In the genomic region with DNA sequence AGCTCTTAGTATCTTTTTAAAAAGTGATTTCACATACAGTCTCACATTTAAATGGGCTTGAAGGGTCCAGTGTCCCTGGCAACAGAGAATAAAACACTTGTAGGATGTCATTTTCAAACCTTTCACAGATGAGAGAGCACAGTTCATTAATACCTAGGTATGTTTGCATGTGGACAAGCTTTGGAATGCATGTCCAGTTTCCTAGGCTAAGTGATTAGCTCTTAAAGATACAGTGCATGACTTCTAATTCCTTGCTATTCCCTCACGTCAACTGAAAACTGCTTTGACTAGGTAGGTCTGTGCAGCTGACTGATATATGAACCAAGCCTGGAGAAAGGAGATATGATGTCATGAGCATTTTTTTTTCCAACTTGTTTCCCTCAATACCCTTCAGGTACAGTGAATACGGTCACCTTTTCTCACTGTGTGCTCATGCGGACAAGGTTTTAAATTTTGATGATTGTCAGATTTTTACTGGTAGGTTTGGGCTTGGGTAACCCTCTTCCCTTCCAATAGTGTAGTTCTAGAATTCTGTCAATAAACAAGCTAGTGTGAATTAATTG, we compare ENCODE assay signal across 12 cellular contexts. TPM values are rescaled to one million over a fixed set of nuclear protein-coding genes. Genes with fewer than 3 reads are reported as not detected.
DNase-seq lines count a peak whose midpoint lies in the region; ATAC-seq lines count a peak whose summit lies in the region.
"Had no signal": no experiment of that assay in that cellular context is flagged by ENCODE, and none has a peak within 500 bp of the region (broad histone marks: within the 10 kb centered on the region; RNA-seq: fewer than 3 reads in every experiment).

No MANE protein-coding gene starts in this region.

- POLR2A ChIA-PET in CD4-positive, alpha-beta memory T cell (lab: Charles Lee; ENCODE audit: partially characterized antibody), result interaction anchor here (1.0 to 5.1 kb wide), 8 partner anchors 20 to 1032 kb away, joined by 3 to 31 read pairs (median 4); a partner anchor contains a TSS
- POLR2A ChIA-PET in activated CD4-positive, alpha-beta memory T cell treated with anti-CD3 and anti-CD28 coated beads, Interleukin-2, amount 10 ng/mL, durations not matched to agents 7 days and 5 days (lab: Charles Lee), result interaction anchor here (0.7 to 2.9 kb wide), 17 partner anchors 11 to 197 kb away, joined by 3 to 38 read pairs (median 5); a partner anchor contains a TSS
- POLR2A ChIA-PET in naive thymus-derived CD4-positive, alpha-beta T cell (lab: Charles Lee), result interaction anchor here (0.5 to 2.7 kb wide), 8 partner anchors 27 to 115 kb away, joined by 3 to 14 read pairs (median 4); a partner anchor contains a TSS

- H3K4me3 Mint-ChIP-seq in CD4-positive, alpha-beta memory T cell, result peak overlapping the region in 5 of 8 donors; percentile 7 to 92 (median 71)
- peak overlapping the region; percentile 21 for H3K4me3 Mint-ChIP-seq in activated CD4-positive, alpha-beta memory T cell treated with anti-CD3 and anti-CD28 coated beads, Interleukin-2, amount 10 ng/mL, durations not matched to agents 7 days and 5 days
- H3K4me3 Mint-ChIP-seq in naive thymus-derived CD4-positive, alpha-beta T cell, result peak overlapping the region in 8 of 10 donors; percentile 42 to 85 (median 60)
- H3K4me3 Mint-ChIP-seq: GM23338 had no signal

- no peaks in the 10 kb centered on the region for H3K9me3 ChIP-seq in CD4-positive, alpha-beta memory T cell (ENCODE audit: control insufficient read depth in 1 of 2, low read length in 2 of 2)
- H3K9me3 ChIP-seq in naive thymus-derived CD4-positive, alpha-beta T cell (ENCODE audit: control insufficient read depth in 2 of 3, low read length in 3 of 3), result no peaks in the 10 kb centered on the region

- CTCF ChIA-PET in CD4-positive, alpha-beta memory T cell (lab: Charles Lee; ENCODE audit: partially characterized antibody), result interaction anchor here (0.7 to 7.1 kb wide), 6 partner anchors 12 to 264 kb away, joined by 3 to 63 read pairs (median 6); a partner anchor contains a TSS
- CTCF ChIA-PET in activated CD4-positive, alpha-beta memory T cell treated with anti-CD3 and anti-CD28 coated beads, Interleukin-2, amount 10 ng/mL, durations not matched to agents 7 days and 5 days (lab: Charles Lee), result interaction anchor here (0.9 to 2.7 kb wide), 10 partner anchors 11 to 271 kb away, joined by 3 to 48 read pairs (median 5); a partner anchor contains a TSS
- CTCF ChIA-PET in naive thymus-derived CD4-positive, alpha-beta T cell (lab: Charles Lee), result interaction anchor here (1.0 to 2.7 kb wide), 2 partner anchors 11 to 75 kb away, joined by 3 to 8 read pairs; no protein-coding TSS in a partner anchor

- intact Hi-C loops in CD4-positive, alpha-beta memory T cell (cut with micrococcal nuclease), result no loop called here
- intact Hi-C loops in naive thymus-derived CD4-positive, alpha-beta T cell (cut with micrococcal nuclease), result loop anchor here (1.0 to 5.0 kb wide), 9 partner anchors 11 to 193 kb away; a partner anchor contains a TSS

- peaks cover 27% of the 10 kb centered on the region for H3K4me1 ChIP-seq in CD4-positive, alpha-beta memory T cell (ENCODE audit: insufficient read depth, low read length)
- H3K4me1 ChIP-seq in naive thymus-derived CD4-positive, alpha-beta T cell (ENCODE audit: control insufficient read depth in 2 of 2, insufficient read depth in 2 of 2, low read length in 2 of 2), result peaks cover 20 to 31% of the 10 kb centered on the region in 2 donors

- H3K4me3 ChIP-seq in CD4-positive, alpha-beta memory T cell (ENCODE audit: low read length in 2 of 2), result no peak overlapping the region
- no peak overlapping the region for H3K4me3 ChIP-seq in naive thymus-derived CD4-positive, alpha-beta T cell (ENCODE audit: low read length)
- H3K4me3 ChIP-seq: GM23338 had no signal

- H3K27me3 ChIP-seq in CD4-positive, alpha-beta memory T cell (ENCODE audit: insufficient read depth, low read length), result no peaks in the 10 kb centered on the region
- no peaks in the 10 kb centered on the region for H3K27me3 ChIP-seq in naive thymus-derived CD4-positive, alpha-beta T cell (ENCODE audit: control insufficient read depth in 2 of 2, insufficient read depth in 2 of 2, low read length in 2 of 2)

- ATAC-seq in GM19452 (IDR thresholded peaks at IDR 0.05; ENCODE audit: unreplicated experiment) (peak; percentile 29), GM19397 (IDR thresholded peaks at IDR 0.05; ENCODE audit: unreplicated experiment) (no peak)
- no peak for ATAC-seq in naive thymus-derived CD4-positive, alpha-beta T cell
- ATAC-seq: GM23338 had no signal

- no peaks in the 10 kb centered on the region for H3K27me3 Mint-ChIP-seq in CD4-positive, alpha-beta memory T cell
- H3K27me3 Mint-ChIP-seq in activated CD4-positive, alpha-beta memory T cell treated with anti-CD3 and anti-CD28 coated beads, Interleukin-2, amount 10 ng/mL, durations not matched to agents 7 days and 5 days, result no peaks in the 10 kb centered on the region
- H3K27me3 Mint-ChIP-seq in naive thymus-derived CD4-positive, alpha-beta T cell, result no peaks in the 10 kb centered on the region

- H3K27ac ChIP-seq in CD4-positive, alpha-beta memory T cell (ENCODE audit: low read depth, low read length), result peak overlapping the region; percentile 4
- no peak overlapping the region for H3K27ac ChIP-seq in naive thymus-derived CD4-positive, alpha-beta T cell (ENCODE audit: low read depth, low read length)

- peak overlapping the region in 5 of 7 donors; percentile 2 to 96 (median 73) for H3K27ac Mint-ChIP-seq in CD4-positive, alpha-beta memory T cell
- H3K27ac Mint-ChIP-seq in activated CD4-positive, alpha-beta memory T cell treated with anti-CD3 and anti-CD28 coated beads, Interleukin-2, amount 10 ng/mL, durations not matched to agents 7 days and 5 days, result peak overlapping the region; percentile 83
- H3K27ac Mint-ChIP-seq in naive thymus-derived CD4-positive, alpha-beta T cell, result peak overlapping the region; percentile 63 to 98 (median 90)
- H3K27ac Mint-ChIP-seq: GM23338 had no signal

- H3K4me1 Mint-ChIP-seq in CD4-positive, alpha-beta memory T cell, result peaks cover 32 to 64% (median 46%) of the 10 kb centered on the region in 4 donors
- peaks cover 34% of the 10 kb centered on the region for H3K4me1 Mint-ChIP-seq in activated CD4-positive, alpha-beta memory T cell treated with anti-CD3 and anti-CD28 coated beads, Interleukin-2, amount 10 ng/mL, durations not matched to agents 7 days and 5 days
- peaks cover 16 to 74% (median 56%) of the 10 kb centered on the region in 7 donors for H3K4me1 Mint-ChIP-seq in naive thymus-derived CD4-positive, alpha-beta T cell
- H3K4me1 Mint-ChIP-seq: GM23338 had no signal

- peaks cover 0 to 2% (median 0%) of the 10 kb centered on the region in 8 donors for H3K9me3 Mint-ChIP-seq in CD4-positive, alpha-beta memory T cell
- peaks cover 4% of the 10 kb centered on the region for H3K9me3 Mint-ChIP-seq in activated CD4-positive, alpha-beta memory T cell treated with anti-CD3 and anti-CD28 coated beads, Interleukin-2, amount 10 ng/mL, durations not matched to agents 7 days and 5 days
- H3K9me3 Mint-ChIP-seq in naive thymus-derived CD4-positive, alpha-beta T cell, result peaks cover 0 to 5% (median 0%) of the 10 kb centered on the region in 11 donors

- peaks cover 56 to 61% of the 10 kb centered on the region in 2 donors for H3K36me3 Mint-ChIP-seq in CD4-positive, alpha-beta memory T cell
- peaks cover 78% of the 10 kb centered on the region for H3K36me3 Mint-ChIP-seq in activated CD4-positive, alpha-beta memory T cell treated with anti-CD3 and anti-CD28 coated beads, Interleukin-2, amount 10 ng/mL, durations not matched to agents 7 days and 5 days (ENCODE audit: low read depth)
- peaks cover 24 to 72% (median 64%) of the 10 kb centered on the region in 5 donors for H3K36me3 Mint-ChIP-seq in naive thymus-derived CD4-positive, alpha-beta T cell

- DNase-seq in CD4-positive, alpha-beta memory T cell, result no peak
- DNase-seq in activated CD4-positive, alpha-beta memory T cell treated with anti-CD3 and anti-CD28 coated beads, Interleukin-2, amount 10 ng/mL, durations not matched to agents 7 days and 5 days, result no peak
- no peak for DNase-seq in naive thymus-derived CD4-positive, alpha-beta T cell
- no peak for DNase-seq in stimulated activated CD4-positive, alpha-beta T cell treated with anti-CD3 and anti-CD28 coated beads, Interleukin-15, amount 100 ng/mL, for 24 hours
- DNase-seq in NCI-H2081 (lab: John Stamatoyannopoulos, UW) (no peak), HuH-7 (ENCODE audit: low spot score) (no peak)
- DNase-seq: activated CD4-positive, CD25-positive, alpha-beta regulatory T cell; C1 segment of cervical spinal cord; NCI-H187 treated with DMSO at 0.1 percent for 48 hours had no signal

- peaks cover 36% of the 10 kb centered on the region for H3K36me3 ChIP-seq in CD4-positive, alpha-beta memory T cell (ENCODE audit: insufficient read depth, low read length)
- H3K36me3 ChIP-seq in naive thymus-derived CD4-positive, alpha-beta T cell (ENCODE audit: control insufficient read depth in 2 of 3, insufficient read depth in 3 of 3, low read length in 3 of 3), result peaks cover 16 to 45% (median 27%) of the 10 kb centered on the region in 3 experiments

RNA-seq across cellular contexts. Expression of a gene that starts 41.6 kb away (rescaled TPM):
- total RNA-seq in CD4-positive, alpha-beta memory T cell, result 100 to 1,000 TPM; 109 to 112 TPM
- polyA plus RNA-seq in CD4-positive, alpha-beta memory T cell, result 10 to 100 TPM; 22.7 to 42.2 TPM
- 10 to 100 TPM; 71.6 to 75.6 TPM for total RNA-seq in activated CD4-positive, alpha-beta memory T cell treated with anti-CD3 and anti-CD28 coated beads, Interleukin-2, amount 10 ng/mL, durations not matched to agents 7 days and 5 days
- total RNA-seq in naive thymus-derived CD4-positive, alpha-beta T cell, result 100 to 1,000 TPM in 1 of 5 experiments, 10 to 100 TPM in 4; 61.8 to 113 (median 75.2) TPM
- polyA plus RNA-seq in naive thymus-derived CD4-positive, alpha-beta T cell, result 10 to 100 TPM; 24.5 to 26.7 TPM

Comparison
In these comparisons a context has a peak if more than half of its experiments do, and no peak if none do; other contexts are left out.
1. H3K4me3 Mint-ChIP-seq: peak in every context shown above with its lines; median percentile 71 in CD4-positive, alpha-beta memory T cell; 60 in naive thymus-derived CD4-positive, alpha-beta T cell; 21 in activated CD4-positive, alpha-beta memory T cell treated with anti-CD3 and anti-CD28 coated beads, Interleukin-2, amount 10 ng/mL, durations not matched to agents 7 days and 5 days.